Comparison of ENCODE assay signal across 20 cellular contexts in the genomic region with DNA sequence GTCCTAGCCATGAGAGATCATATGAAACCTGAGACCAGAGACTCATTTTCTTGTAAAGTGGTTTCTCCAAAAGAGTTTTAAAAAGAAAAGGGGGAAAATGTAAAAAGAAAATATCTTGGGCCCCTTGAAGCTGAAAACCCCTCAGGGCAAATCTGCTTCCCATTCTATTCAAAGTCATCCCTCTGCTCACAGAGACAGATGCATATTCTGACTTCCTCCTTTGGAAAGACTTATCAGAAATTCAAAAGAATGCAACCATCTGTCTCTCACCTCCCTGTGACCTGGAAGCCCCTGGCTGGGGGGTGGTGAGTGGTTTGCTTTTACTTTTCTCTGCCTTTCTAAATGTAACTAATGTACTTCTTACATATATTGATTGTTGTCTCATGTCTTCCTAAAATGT.
"Had no signal": no experiment of that assay in that cellular context is flagged by ENCODE, and none has a peak within 500 bp of the region (broad histone marks: within the 10 kb centered on the region; RNA-seq: fewer than 3 reads in every experiment).

No MANE protein-coding gene starts in this region.

- ATAC-seq: activated CD4-positive, alpha-beta T cell treated with anti-CD3 and anti-CD28 coated beads for 36 hours; activated T-helper 17 cell treated with anti-CD3 and anti-CD28 coated beads, Interleukin-2, amount 50 U/mL, for 72 hours; PC-3 had no signal

- DNase-seq: activated CD4-positive, alpha-beta memory T cell treated with anti-CD3 and anti-CD28 coated beads, Interleukin-2, amount 10 ng/mL, durations not matched to agents 7 days and 5 days; activated CD4-positive, alpha-beta T cell treated with anti-CD3 and anti-CD28 coated beads for 36 hours; activated CD4-positive, alpha-beta T cell treated with anti-CD3 and anti-CD28 coated beads, Interleukin-2, amount 50 U/mL, for 1 hour; activated gamma-delta T cell; activated naive CD4-positive, alpha-beta T cell treated with anti-CD3 and anti-CD28 coated beads for 36 hours; activated T-cell treated with anti-CD3 and anti-CD28 coated beads for 4 hours; activated T-cell treated with anti-CD3 and anti-CD28 coated beads, Interleukin-2, amount 50 U/mL, for 48 hours; amygdala; cortex of kidney; NCI-H1092; NCI-H1417; NCI-H1930; NCI-H2107; NCI-H2171 treated with DMSO at 0.1 percent for 48 hours; NCI-H226; PC-3; SHP77; T-helper 1 cell; WERI-Rb-1 had no signal

- H3K27ac ChIP-seq: WERI-Rb-1 had no signal

- H3K36me3 ChIP-seq: WERI-Rb-1 had no signal
